In genomic region chr2:186696337-186696736, GRCh38 we compare ENCODE assay signal across 14 cellular contexts.
"Had no signal": no experiment of that assay in that cellular context is flagged by ENCODE, and none has a peak within 500 bp of the region (broad histone marks: within the 10 kb centered on the region; RNA-seq: fewer than 3 reads in every experiment).

No MANE protein-coding gene starts in this region.

- H3K27ac Mint-ChIP-seq: activated CD4-positive, alpha-beta T cell treated with anti-CD3 and anti-CD28 coated beads for 36 hours; activated naive CD4-positive, alpha-beta T cell treated with anti-CD3 and anti-CD28 coated beads, Interleukin-2, amount 10 ng/mL, durations not matched to agents 7 days and 5 days; activated T-helper 1 cell treated with anti-CD3 and anti-CD28 coated beads, Interleukin-12 subunit alpha, Interleukin-12 subunit beta, Interleukin-2, Interleukin-4 antibody, amounts not matched to agents 30 ng/mL and 10 ng/mL and 1 ng/mL, durations not matched to agents 14 hours and 24 hours and 36 hours; endodermal cell; immature natural killer cell; naive B cell; stimulated activated naive B cell treated with anti-CD40 and anti-IgM and Interleukin-4, amounts not matched to agents 10 μg/mL and 1 μg/mL and 100 μg/mL, for 72 hours had no signal

- ATAC-seq: activated CD4-positive, alpha-beta T cell treated with anti-CD3 and anti-CD28 coated beads for 36 hours; lower lobe of right lung; stimulated activated naive B cell treated with anti-CD40 and anti-IgM and Interleukin-4, amounts not matched to agents 10 μg/mL and 1 μg/mL and 100 μg/mL, for 72 hours had no signal

- H3K36me3 Mint-ChIP-seq: activated naive CD4-positive, alpha-beta T cell treated with anti-CD3 and anti-CD28 coated beads, Interleukin-2, amount 10 ng/mL, durations not matched to agents 7 days and 5 days; immature natural killer cell; naive B cell; stimulated activated naive B cell treated with anti-CD40 and anti-IgM and Interleukin-4, amounts not matched to agents 10 μg/mL and 1 μg/mL and 100 μg/mL, for 72 hours had no signal

- H3K4me3 Mint-ChIP-seq: activated CD4-positive, alpha-beta T cell treated with anti-CD3 and anti-CD28 coated beads for 36 hours; activated naive CD4-positive, alpha-beta T cell treated with anti-CD3 and anti-CD28 coated beads, Interleukin-2, amount 10 ng/mL, durations not matched to agents 7 days and 5 days; activated T-helper 1 cell treated with anti-CD3 and anti-CD28 coated beads, Interleukin-12 subunit alpha, Interleukin-12 subunit beta, Interleukin-2, Interleukin-4 antibody, amounts not matched to agents 30 ng/mL and 10 ng/mL and 1 ng/mL, durations not matched to agents 14 hours and 24 hours and 36 hours; endodermal cell; immature natural killer cell; naive B cell; stimulated activated naive B cell treated with anti-CD40 and anti-IgM and Interleukin-4, amounts not matched to agents 10 μg/mL and 1 μg/mL and 100 μg/mL, for 72 hours had no signal

- H3K4me3 ChIP-seq: lower lobe of right lung, sigmoid colon, suprapubic skin, upper lobe of left lung had no signal

- H3K9me3 Mint-ChIP-seq: activated naive CD4-positive, alpha-beta T cell treated with anti-CD3 and anti-CD28 coated beads, Interleukin-2, amount 10 ng/mL, durations not matched to agents 7 days and 5 days; activated T-helper 1 cell treated with anti-CD3 and anti-CD28 coated beads, Interleukin-12 subunit alpha, Interleukin-12 subunit beta, Interleukin-2, Interleukin-4 antibody, amounts not matched to agents 30 ng/mL and 10 ng/mL and 1 ng/mL, durations not matched to agents 14 hours and 24 hours and 36 hours; endodermal cell; immature natural killer cell; naive B cell; stimulated activated naive B cell treated with anti-CD40 and anti-IgM and Interleukin-4, amounts not matched to agents 10 μg/mL and 1 μg/mL and 100 μg/mL, for 72 hours had no signal

- H3K36me3 ChIP-seq: lower lobe of right lung, sigmoid colon, suprapubic skin, upper lobe of left lung had no signal

- H3K27me3 ChIP-seq: sigmoid colon, suprapubic skin, upper lobe of left lung had no signal

- H3K9me3 ChIP-seq: lower lobe of right lung, sigmoid colon, suprapubic skin, upper lobe of left lung had no signal

- H3K27ac ChIP-seq: lower lobe of right lung, suprapubic skin, upper lobe of left lung had no signal

- DNase-seq: activated CD4-positive, alpha-beta T cell treated with anti-CD3 and anti-CD28 coated beads for 36 hours; activated naive CD4-positive, alpha-beta T cell treated with anti-CD3 and anti-CD28 coated beads, Interleukin-2, amount 10 ng/mL, durations not matched to agents 7 days and 5 days; central memory CD4-positive, alpha-beta T cell; endodermal cell; immature natural killer cell; lower lobe of right lung; naive B cell; sigmoid colon; stimulated activated CD4-positive, alpha-beta T cell treated with anti-CD3 and anti-CD28 coated beads, Interleukin-2, amount 100 ng/mL, for 24 hours; stimulated activated naive B cell treated with anti-CD40 and anti-IgM and Interleukin-4, amounts not matched to agents 10 μg/mL and 1 μg/mL and 100 μg/mL, for 72 hours; T-helper 9 cell; upper lobe of left lung had no signal
